Comparison of ENCODE assay signal across 2 cellular contexts in the genomic region with DNA sequence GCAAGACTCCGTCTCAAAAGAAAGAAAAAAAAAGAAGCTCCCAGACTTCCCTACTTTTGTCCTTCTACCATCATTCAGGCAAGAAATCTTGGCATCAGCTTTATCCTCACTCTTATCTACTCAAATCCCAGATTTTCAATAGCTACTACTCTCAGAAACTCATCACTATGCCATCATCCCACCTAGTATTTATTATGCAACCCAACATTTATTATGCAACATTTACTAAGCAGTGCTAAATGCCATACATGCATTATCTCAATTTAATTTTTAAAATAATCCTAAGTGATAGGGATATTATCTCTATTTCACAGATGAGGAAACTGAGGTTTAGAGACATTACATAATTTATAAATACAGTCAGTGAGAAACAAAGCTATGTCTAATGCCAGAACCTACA.
TF ChIP-seq lines count a peak whose summit lies in the region.

No MANE protein-coding gene starts in this region.

TF ChIP-seq in H1, 55 proteins besides CTCF, POLR2A, EP300 and RAD21 (continues in another document):
- no peak for TF ChIP-seq ZNF274 (IDR thresholded peaks at IDR 0.05; ENCODE audit: borderline replicate concordance, extremely low read depth, low read length)
- no peak for TF ChIP-seq HDAC2 (IDR thresholded peaks at IDR 0.05; ENCODE audit: borderline replicate concordance in 1 of 2, low read depth in 2 of 2, low read length in 2 of 2)
- no peak for TF ChIP-seq SUZ12 (IDR thresholded peaks at IDR 0.05; ENCODE audit: low read length)
- no peak for TF ChIP-seq TAF1 (IDR thresholded peaks at IDR 0.05; ENCODE audit: low read depth, low read length)
- no peak for TF ChIP-seq NANOG (IDR thresholded peaks at IDR 0.05; ENCODE audit: insufficient read depth, low read depth, low read length, poor library complexity, severe bottlenecking)
- TF ChIP-seq CEBPB (IDR thresholded peaks at IDR 0.05; ENCODE audit: low read depth, low read length): no peak
- TF ChIP-seq, protein P1, sequence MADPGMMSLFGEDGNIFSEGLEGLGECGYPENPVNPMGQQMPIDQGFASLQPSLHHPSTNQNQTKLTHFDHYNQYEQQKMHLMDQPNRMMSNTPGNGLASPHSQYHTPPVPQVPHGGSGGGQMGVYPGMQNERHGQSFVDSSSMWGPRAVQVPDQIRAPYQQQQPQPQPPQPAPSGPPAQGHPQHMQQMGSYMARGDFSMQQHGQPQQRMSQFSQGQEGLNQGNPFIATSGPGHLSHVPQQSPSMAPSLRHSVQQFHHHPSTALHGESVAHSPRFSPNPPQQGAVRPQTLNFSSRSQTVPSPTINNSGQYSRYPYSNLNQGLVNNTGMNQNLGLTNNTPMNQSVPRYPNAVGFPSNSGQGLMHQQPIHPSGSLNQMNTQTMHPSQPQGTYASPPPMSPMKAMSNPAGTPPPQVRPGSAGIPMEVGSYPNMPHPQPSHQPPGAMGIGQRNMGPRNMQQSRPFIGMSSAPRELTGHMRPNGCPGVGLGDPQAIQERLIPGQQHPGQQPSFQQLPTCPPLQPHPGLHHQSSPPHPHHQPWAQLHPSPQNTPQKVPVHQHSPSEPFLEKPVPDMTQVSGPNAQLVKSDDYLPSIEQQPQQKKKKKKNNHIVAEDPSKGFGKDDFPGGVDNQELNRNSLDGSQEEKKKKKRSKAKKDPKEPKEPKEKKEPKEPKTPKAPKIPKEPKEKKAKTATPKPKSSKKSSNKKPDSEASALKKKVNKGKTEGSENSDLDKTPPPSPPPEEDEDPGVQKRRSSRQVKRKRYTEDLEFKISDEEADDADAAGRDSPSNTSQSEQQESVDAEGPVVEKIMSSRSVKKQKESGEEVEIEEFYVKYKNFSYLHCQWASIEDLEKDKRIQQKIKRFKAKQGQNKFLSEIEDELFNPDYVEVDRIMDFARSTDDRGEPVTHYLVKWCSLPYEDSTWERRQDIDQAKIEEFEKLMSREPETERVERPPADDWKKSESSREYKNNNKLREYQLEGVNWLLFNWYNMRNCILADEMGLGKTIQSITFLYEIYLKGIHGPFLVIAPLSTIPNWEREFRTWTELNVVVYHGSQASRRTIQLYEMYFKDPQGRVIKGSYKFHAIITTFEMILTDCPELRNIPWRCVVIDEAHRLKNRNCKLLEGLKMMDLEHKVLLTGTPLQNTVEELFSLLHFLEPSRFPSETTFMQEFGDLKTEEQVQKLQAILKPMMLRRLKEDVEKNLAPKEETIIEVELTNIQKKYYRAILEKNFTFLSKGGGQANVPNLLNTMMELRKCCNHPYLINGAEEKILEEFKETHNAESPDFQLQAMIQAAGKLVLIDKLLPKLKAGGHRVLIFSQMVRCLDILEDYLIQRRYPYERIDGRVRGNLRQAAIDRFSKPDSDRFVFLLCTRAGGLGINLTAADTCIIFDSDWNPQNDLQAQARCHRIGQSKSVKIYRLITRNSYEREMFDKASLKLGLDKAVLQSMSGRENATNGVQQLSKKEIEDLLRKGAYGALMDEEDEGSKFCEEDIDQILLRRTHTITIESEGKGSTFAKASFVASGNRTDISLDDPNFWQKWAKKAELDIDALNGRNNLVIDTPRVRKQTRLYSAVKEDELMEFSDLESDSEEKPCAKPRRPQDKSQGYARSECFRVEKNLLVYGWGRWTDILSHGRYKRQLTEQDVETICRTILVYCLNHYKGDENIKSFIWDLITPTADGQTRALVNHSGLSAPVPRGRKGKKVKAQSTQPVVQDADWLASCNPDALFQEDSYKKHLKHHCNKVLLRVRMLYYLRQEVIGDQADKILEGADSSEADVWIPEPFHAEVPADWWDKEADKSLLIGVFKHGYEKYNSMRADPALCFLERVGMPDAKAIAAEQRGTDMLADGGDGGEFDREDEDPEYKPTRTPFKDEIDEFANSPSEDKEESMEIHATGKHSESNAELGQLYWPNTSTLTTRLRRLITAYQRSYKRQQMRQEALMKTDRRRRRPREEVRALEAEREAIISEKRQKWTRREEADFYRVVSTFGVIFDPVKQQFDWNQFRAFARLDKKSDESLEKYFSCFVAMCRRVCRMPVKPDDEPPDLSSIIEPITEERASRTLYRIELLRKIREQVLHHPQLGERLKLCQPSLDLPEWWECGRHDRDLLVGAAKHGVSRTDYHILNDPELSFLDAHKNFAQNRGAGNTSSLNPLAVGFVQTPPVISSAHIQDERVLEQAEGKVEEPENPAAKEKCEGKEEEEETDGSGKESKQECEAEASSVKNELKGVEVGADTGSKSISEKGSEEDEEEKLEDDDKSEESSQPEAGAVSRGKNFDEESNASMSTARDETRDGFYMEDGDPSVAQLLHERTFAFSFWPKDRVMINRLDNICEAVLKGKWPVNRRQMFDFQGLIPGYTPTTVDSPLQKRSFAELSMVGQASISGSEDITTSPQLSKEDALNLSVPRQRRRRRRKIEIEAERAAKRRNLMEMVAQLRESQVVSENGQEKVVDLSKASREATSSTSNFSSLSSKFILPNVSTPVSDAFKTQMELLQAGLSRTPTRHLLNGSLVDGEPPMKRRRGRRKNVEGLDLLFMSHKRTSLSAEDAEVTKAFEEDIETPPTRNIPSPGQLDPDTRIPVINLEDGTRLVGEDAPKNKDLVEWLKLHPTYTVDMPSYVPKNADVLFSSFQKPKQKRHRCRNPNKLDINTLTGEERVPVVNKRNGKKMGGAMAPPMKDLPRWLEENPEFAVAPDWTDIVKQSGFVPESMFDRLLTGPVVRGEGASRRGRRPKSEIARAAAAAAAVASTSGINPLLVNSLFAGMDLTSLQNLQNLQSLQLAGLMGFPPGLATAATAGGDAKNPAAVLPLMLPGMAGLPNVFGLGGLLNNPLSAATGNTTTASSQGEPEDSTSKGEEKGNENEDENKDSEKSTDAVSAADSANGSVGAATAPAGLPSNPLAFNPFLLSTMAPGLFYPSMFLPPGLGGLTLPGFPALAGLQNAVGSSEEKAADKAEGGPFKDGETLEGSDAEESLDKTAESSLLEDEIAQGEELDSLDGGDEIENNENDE (IDR thresholded peaks at IDR 0.05; ENCODE audit: insufficient replicate concordance, low read length): no peak
- TF ChIP-seq BCL11A (IDR thresholded peaks at IDR 0.05; ENCODE audit: low read depth in 2 of 2, low read length in 2 of 2): no peak
- no peak for TF ChIP-seq CBX8 (IDR thresholded peaks at IDR 0.05; ENCODE audit: borderline replicate concordance, low read depth, low read length)
- no peak for TF ChIP-seq TCF12 (IDR thresholded peaks at IDR 0.05; ENCODE audit: low read depth, low read length)
- no peak for TF ChIP-seq RBBP5 (IDR thresholded peaks at IDR 0.05; ENCODE audit: borderline replicate concordance, low read depth, low read length)
- TF ChIP-seq EGR1 (IDR thresholded peaks at IDR 0.05; ENCODE audit: borderline replicate concordance, low read depth, low read length): no peak
- TF ChIP-seq ASH2L (IDR thresholded peaks at IDR 0.05; ENCODE audit: low read length): no peak
- no peak for TF ChIP-seq KDM1A (IDR thresholded peaks at IDR 0.05; ENCODE audit: borderline replicate concordance, low read length)
- TF ChIP-seq KDM4A (IDR thresholded peaks at IDR 0.05; ENCODE audit: low read depth, low read length, severe bottlenecking): no peak
- TF ChIP-seq, protein P2, sequence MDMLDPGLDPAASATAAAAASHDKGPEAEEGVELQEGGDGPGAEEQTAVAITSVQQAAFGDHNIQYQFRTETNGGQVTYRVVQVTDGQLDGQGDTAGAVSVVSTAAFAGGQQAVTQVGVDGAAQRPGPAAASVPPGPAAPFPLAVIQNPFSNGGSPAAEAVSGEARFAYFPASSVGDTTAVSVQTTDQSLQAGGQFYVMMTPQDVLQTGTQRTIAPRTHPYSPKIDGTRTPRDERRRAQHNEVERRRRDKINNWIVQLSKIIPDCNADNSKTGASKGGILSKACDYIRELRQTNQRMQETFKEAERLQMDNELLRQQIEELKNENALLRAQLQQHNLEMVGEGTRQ (IDR thresholded peaks at IDR 0.05; ENCODE audit: low read length): no peak
- no peak for TF ChIP-seq MAFK (IDR thresholded peaks at IDR 0.05; ENCODE audit: low read depth, low read length)

TF ChIP-seq in SK-N-SH treated with all-trans-retinoic acid at 6 μM for 48 hours, 23 proteins besides CTCF, POLR2A, EP300 and RAD21:
- TF ChIP-seq PPARA (CRISPR knock-in tag; IDR thresholded peaks at IDR 0.05; ENCODE audit: borderline replicate concordance) (no peak), SNAI2 (CRISPR knock-in tag; IDR thresholded peaks at IDR 0.05) (no peak), ZFP3 (CRISPR knock-in tag; IDR thresholded peaks at IDR 0.05) (no peak), BACH2 (CRISPR knock-in tag; IDR thresholded peaks at IDR 0.05; ENCODE audit: borderline replicate concordance) (no peak), TOX (CRISPR knock-in tag; IDR thresholded peaks at IDR 0.05; ENCODE audit: borderline replicate concordance) (no peak), OSR1 (CRISPR knock-in tag; IDR thresholded peaks at IDR 0.05) (no peak), ISL1 (CRISPR knock-in tag; IDR thresholded peaks at IDR 0.05) (no peak), ZFP30 (CRISPR knock-in tag; IDR thresholded peaks at IDR 0.05) (no peak), ARNTL (CRISPR knock-in tag; IDR thresholded peaks at IDR 0.05; ENCODE audit: borderline replicate concordance, low read depth) (no peak)
- TF ChIP-seq, protein P3, sequence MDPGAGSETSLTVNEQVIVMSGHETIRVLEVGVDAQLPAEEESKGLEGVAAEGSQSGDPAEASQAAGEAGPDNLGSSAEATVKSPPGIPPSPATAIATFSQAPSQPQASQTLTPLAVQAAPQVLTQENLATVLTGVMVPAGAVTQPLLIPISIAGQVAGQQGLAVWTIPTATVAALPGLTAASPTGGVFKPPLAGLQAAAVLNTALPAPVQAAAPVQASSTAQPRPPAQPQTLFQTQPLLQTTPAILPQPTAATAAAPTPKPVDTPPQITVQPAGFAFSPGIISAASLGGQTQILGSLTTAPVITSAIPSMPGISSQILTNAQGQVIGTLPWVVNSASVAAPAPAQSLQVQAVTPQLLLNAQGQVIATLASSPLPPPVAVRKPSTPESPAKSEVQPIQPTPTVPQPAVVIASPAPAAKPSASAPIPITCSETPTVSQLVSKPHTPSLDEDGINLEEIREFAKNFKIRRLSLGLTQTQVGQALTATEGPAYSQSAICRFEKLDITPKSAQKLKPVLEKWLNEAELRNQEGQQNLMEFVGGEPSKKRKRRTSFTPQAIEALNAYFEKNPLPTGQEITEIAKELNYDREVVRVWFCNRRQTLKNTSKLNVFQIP (CRISPR knock-in tag; IDR thresholded peaks at IDR 0.05; ENCODE audit: borderline replicate concordance, low read depth): no peak
- TF ChIP-seq, protein P4, sequence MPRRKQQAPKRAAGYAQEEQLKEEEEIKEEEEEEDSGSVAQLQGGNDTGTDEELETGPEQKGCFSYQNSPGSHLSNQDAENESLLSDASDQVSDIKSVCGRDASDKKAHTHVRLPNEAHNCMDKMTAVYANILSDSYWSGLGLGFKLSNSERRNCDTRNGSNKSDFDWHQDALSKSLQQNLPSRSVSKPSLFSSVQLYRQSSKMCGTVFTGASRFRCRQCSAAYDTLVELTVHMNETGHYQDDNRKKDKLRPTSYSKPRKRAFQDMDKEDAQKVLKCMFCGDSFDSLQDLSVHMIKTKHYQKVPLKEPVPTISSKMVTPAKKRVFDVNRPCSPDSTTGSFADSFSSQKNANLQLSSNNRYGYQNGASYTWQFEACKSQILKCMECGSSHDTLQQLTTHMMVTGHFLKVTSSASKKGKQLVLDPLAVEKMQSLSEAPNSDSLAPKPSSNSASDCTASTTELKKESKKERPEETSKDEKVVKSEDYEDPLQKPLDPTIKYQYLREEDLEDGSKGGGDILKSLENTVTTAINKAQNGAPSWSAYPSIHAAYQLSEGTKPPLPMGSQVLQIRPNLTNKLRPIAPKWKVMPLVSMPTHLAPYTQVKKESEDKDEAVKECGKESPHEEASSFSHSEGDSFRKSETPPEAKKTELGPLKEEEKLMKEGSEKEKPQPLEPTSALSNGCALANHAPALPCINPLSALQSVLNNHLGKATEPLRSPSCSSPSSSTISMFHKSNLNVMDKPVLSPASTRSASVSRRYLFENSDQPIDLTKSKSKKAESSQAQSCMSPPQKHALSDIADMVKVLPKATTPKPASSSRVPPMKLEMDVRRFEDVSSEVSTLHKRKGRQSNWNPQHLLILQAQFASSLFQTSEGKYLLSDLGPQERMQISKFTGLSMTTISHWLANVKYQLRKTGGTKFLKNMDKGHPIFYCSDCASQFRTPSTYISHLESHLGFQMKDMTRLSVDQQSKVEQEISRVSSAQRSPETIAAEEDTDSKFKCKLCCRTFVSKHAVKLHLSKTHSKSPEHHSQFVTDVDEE (CRISPR knock-in tag; IDR thresholded peaks at IDR 0.05): no peak
